ENCODE assay signal across 1 cellular context in genomic region chr6:167153523-167153959, GRCh38.
TF ChIP-seq lines count a peak whose summit lies in the region.

No MANE protein-coding gene starts in this region.

TF ChIP-seq in GM23338, 12 proteins besides CTCF, POLR2A, EP300 and RAD21 (continued from another document):
- TF ChIP-seq ZNF462 (CRISPR knock-in tag; IDR thresholded peaks at IDR 0.05): no peak
- TF ChIP-seq EZH2 (IDR thresholded peaks at IDR 0.05; ENCODE audit: low read depth, unreplicated experiment): no peak
- no peak for TF ChIP-seq JUNB (IDR thresholded peaks at IDR 0.05; ENCODE audit: unreplicated experiment)
- TF ChIP-seq POLR2AphosphoS5 (IDR thresholded peaks at IDR 0.05; ENCODE audit: low read depth): no peak
TF ChIP-seq in GM23338: peak in this region for 0.
